15 cellular contexts compared by ENCODE assay signal in genomic region chr6:30227763-30228487, GRCh38. TPM values are rescaled to one million over a fixed set of nuclear protein-coding genes. Genes with fewer than 3 reads are reported as not detected.
A peak's percentile ranks its signal among the peaks of the same experiment; 100 is the strongest.
DNase-seq lines count a peak whose midpoint lies in the region; ATAC-seq, FAIRE-seq and TF ChIP-seq lines count a peak whose summit lies in the region.
"Had no signal": no experiment of that assay in that cellular context is flagged by ENCODE, and none has a peak within 500 bp of the region (broad histone marks: within the 10 kb centered on the region; RNA-seq: fewer than 3 reads in every experiment).

No MANE protein-coding gene starts in this region.

- peaks cover 11% of the 10 kb centered on the region for H3K4me1 ChIP-seq in HepG2 (ENCODE audit: insufficient read depth, low read length)
- H3K4me1 ChIP-seq in right lobe of liver = no peaks in the 10 kb centered on the region
- H3K4me1 ChIP-seq in thyroid gland = no peaks in the 10 kb centered on the region
- H3K4me1 ChIP-seq: tibial nerve had no signal

- TF ChIP-seq POLR2A in HepG2 (IDR thresholded peaks at IDR 0.05; ENCODE audit: insufficient read depth in 1 of 2, low read depth in 2 of 2, low read length in 2 of 2) (no peak), right lobe of liver (IDR thresholded peaks at IDR 0.05) (no peak), thyroid gland (IDR thresholded peaks at IDR 0.05) (no peak)

- TF ChIP-seq EP300 in HepG2 (IDR thresholded peaks at IDR 0.05; ENCODE audit: low read depth in 2 of 2, low read length in 2 of 2) (no peak), HepG2 (CRISPR knock-in tag; IDR thresholded peaks at IDR 0.05; ENCODE audit: borderline replicate concordance) (no peak)

- DNase-seq in HepG2 (ENCODE audit: low spot score) (no peak), right lobe of liver (no peak), HFFc6 (no peak), 8988T (no peak), thyroid gland (no peak)
- no peak for DNase-seq in activated naive CD4-positive, alpha-beta T cell treated with anti-CD3 and anti-CD28 coated beads, Interleukin-2, amount 50 U/mL, for 72 hours (ENCODE audit: low spot score in 2 of 2)
- DNase-seq: amygdala; central memory CD4-positive, alpha-beta T cell; NCI-H2029 treated with DMSO at 0.1 percent for 48 hours; NCI-H510A had no signal

- peaks cover 11% of the 10 kb centered on the region for H3K9me3 Mint-ChIP-seq in HFFc6
- peaks cover 4 to 19% of the 10 kb centered on the region in 2 donors for H3K9me3 Mint-ChIP-seq in activated naive CD4-positive, alpha-beta T cell treated with anti-CD3 and anti-CD28 coated beads, Interleukin-2, amount 50 U/mL, for 72 hours
- H3K9me3 Mint-ChIP-seq in stimulated activated memory B cell treated with anti-CD40 and anti-IgM and Interleukin-4, amounts not matched to agents 10 μg/mL and 1 μg/mL and 100 μg/mL, for 72 hours = peaks cover 10% of the 10 kb centered on the region

- H3K36me3 Mint-ChIP-seq in HFFc6 (ENCODE audit: low read depth) = peaks cover 8% of the 10 kb centered on the region
- peaks cover 5 to 8% of the 10 kb centered on the region in 2 donors for H3K36me3 Mint-ChIP-seq in activated naive CD4-positive, alpha-beta T cell treated with anti-CD3 and anti-CD28 coated beads, Interleukin-2, amount 50 U/mL, for 72 hours
- peaks cover 7% of the 10 kb centered on the region for H3K36me3 Mint-ChIP-seq in stimulated activated memory B cell treated with anti-CD40 and anti-IgM and Interleukin-4, amounts not matched to agents 10 μg/mL and 1 μg/mL and 100 μg/mL, for 72 hours
- H3K36me3 Mint-ChIP-seq: neural progenitor cell had no signal

- H3K27ac ChIP-seq in HepG2 (ENCODE audit: extremely low read length, insufficient read depth, low read length) (no peak overlapping the region), right lobe of liver (no peak overlapping the region), thyroid gland (no peak overlapping the region)
- H3K27ac ChIP-seq: hepatocyte, neural progenitor cell, tibial nerve had no signal

- H2AFZ ChIP-seq in HepG2 (ENCODE audit: low read length) = peak overlapping the region; percentile 93
- H2AFZ ChIP-seq: hepatocyte, neural progenitor cell had no signal

- ATAC-seq in HepG2 (peak; percentile 58), right lobe of liver (no peak), GM19455 (IDR thresholded peaks at IDR 0.05; ENCODE audit: unreplicated experiment) (no peak)
- ATAC-seq in activated naive CD4-positive, alpha-beta T cell treated with anti-CD3 and anti-CD28 coated beads, Interleukin-2, amount 50 U/mL, for 72 hours = peak; percentile 95 to 96
- ATAC-seq in stimulated activated memory B cell treated with anti-CD40 and anti-IgM and Interleukin-4, amounts not matched to agents 10 μg/mL and 1 μg/mL and 100 μg/mL, for 72 hours = peak; percentile 84

- H3K4me3 ChIP-seq in HepG2 (replicated peaks in 1 of 3; ENCODE audit: insufficient read depth in 1 of 3, low read depth in 2 of 3, low read length in 3 of 3) (peak overlapping the region; percentile 39 to 52 (median 45)), right lobe of liver (no peak overlapping the region), thyroid gland (replicated peaks in 1 of 3) (no peak overlapping the region)
- H3K4me3 ChIP-seq: hepatocyte, neural progenitor cell, tibial nerve had no signal

- POLR2A ChIA-PET in HepG2 (lab: Yijun Ruan, JAX) = interaction anchor here (1.4 to 1.8 kb wide), 5 partner anchors 8 to 31 kb away, joined by 3 to 8 read pairs (median 6); partner anchors contain the start of gene TRIM26

- peaks cover 28% of the 10 kb centered on the region for H3K27me3 Mint-ChIP-seq in HFFc6 (ENCODE audit: insufficient read depth)
- peaks cover 15% of the 10 kb centered on the region for H3K27me3 Mint-ChIP-seq in stimulated activated memory B cell treated with anti-CD40 and anti-IgM and Interleukin-4, amounts not matched to agents 10 μg/mL and 1 μg/mL and 100 μg/mL, for 72 hours

- no peak overlapping the region for H3K9ac ChIP-seq in HepG2 (ENCODE audit: insufficient read depth, low read depth, low read length)
- H3K9ac ChIP-seq: neural progenitor cell had no signal

- H3K4me1 Mint-ChIP-seq in HFFc6 (ENCODE audit: low read depth) = peaks cover 6% of the 10 kb centered on the region; the same call in 1 of the 2 replicates
- peaks cover 5% of the 10 kb centered on the region for H3K4me1 Mint-ChIP-seq in stimulated activated memory B cell treated with anti-CD40 and anti-IgM and Interleukin-4, amounts not matched to agents 10 μg/mL and 1 μg/mL and 100 μg/mL, for 72 hours
- H3K4me1 Mint-ChIP-seq: neural progenitor cell had no signal

- H3K9me3 ChIP-seq in HepG2 (ENCODE audit: low read length) (peaks cover 10% of the 10 kb centered on the region), right lobe of liver (no peaks in the 10 kb centered on the region), thyroid gland (no peaks in the 10 kb centered on the region)

- H3K36me3 ChIP-seq in HepG2 (replicated peaks in 1 of 2; ENCODE audit: control insufficient read depth in 1 of 2, insufficient read depth in 2 of 2, low read length in 2 of 2) (no peaks in the 10 kb centered on the region), right lobe of liver (no peaks in the 10 kb centered on the region), thyroid gland (no peaks in the 10 kb centered on the region)
- H3K36me3 ChIP-seq: neural progenitor cell, tibial nerve had no signal

- in situ Hi-C loops in HepG2 (cut with HindIII; ENCODE audit: extremely low pct_ligation_motif_present, low pct_unique_long_range_greater_than_20kb) = no loop called here

- BruUV-seq in HepG2 (replicated peaks; lab: Mats Ljungman, UMichigan) = no TSS peak

- CTCF ChIA-PET in HepG2 (lab: Yijun Ruan, JAX; ENCODE audit: low intra/inter-chr PET ratio, low total read pairs) = no interaction called here

- TF ChIP-seq CTCF in HepG2 (CRISPR knock-in tag; IDR thresholded peaks at IDR 0.05) (no peak), right lobe of liver (IDR thresholded peaks at IDR 0.05) (no peak), HFFc6 (IDR thresholded peaks at IDR 0.05) (no peak), thyroid gland (IDR thresholded peaks at IDR 0.05) (no peak)

- H3K4me3 Mint-ChIP-seq in HFFc6 = peak overlapping the region; percentile 33; the same call in 1 of the 2 replicates
- H3K4me3 Mint-ChIP-seq in stimulated activated memory B cell treated with anti-CD40 and anti-IgM and Interleukin-4, amounts not matched to agents 10 μg/mL and 1 μg/mL and 100 μg/mL, for 72 hours = no peak overlapping the region
- H3K4me3 Mint-ChIP-seq: neural progenitor cell had no signal

- H3K27me3 ChIP-seq in HepG2 (ENCODE audit: control insufficient read depth in 1 of 2, insufficient read depth in 2 of 2, low read length in 2 of 2) (0 out of 5 replicates have a peak, but pooled peaks cover 0 to 6% of the 10 kb centered on the region in 2 experiments), right lobe of liver (no peaks in the 10 kb centered on the region), thyroid gland (no peaks in the 10 kb centered on the region)
- H3K27me3 ChIP-seq: hepatocyte, tibial nerve had no signal

- H3K4me2 ChIP-seq in HepG2 (ENCODE audit: low read depth, low read length) = peak overlapping the region; percentile 73
- H3K4me2 ChIP-seq: hepatocyte, neural progenitor cell had no signal

- no peak for TF ChIP-seq RAD21 in HepG2 (CRISPR knock-in tag; IDR thresholded peaks at IDR 0.05)

- WGBS in HepG2 (ENCODE audit: low lambda C conversion rate) = 29% methylated on average over 6 of the region's 6 CpGs
- 77% methylated on average over 6 of the region's 6 CpGs for WGBS in right lobe of liver (ENCODE audit: insufficient coverage, low coverage, low lambda C conversion rate, missing lambda C conversion rate)
- 78 to 80% methylated on average over 6 of the region's 6 CpGs for WGBS in thyroid gland, 2 donors

- no peaks in the 10 kb centered on the region for H3K79me2 ChIP-seq in HepG2 (ENCODE audit: insufficient read depth, low read length)
- H3K79me2 ChIP-seq: hepatocyte had no signal

- H3K27ac Mint-ChIP-seq in HFFc6 = no peak overlapping the region
- H3K27ac Mint-ChIP-seq in activated naive CD4-positive, alpha-beta T cell treated with anti-CD3 and anti-CD28 coated beads, Interleukin-2, amount 50 U/mL, for 72 hours = peak overlapping the region; percentile 24 to 78
- H3K27ac Mint-ChIP-seq in stimulated activated memory B cell treated with anti-CD40 and anti-IgM and Interleukin-4, amounts not matched to agents 10 μg/mL and 1 μg/mL and 100 μg/mL, for 72 hours = peak overlapping the region; percentile 65
- H3K27ac Mint-ChIP-seq: neural progenitor cell had no signal

- no peak for FAIRE-seq in HepG2 (lab: Jason Lieb, UNC)

- intact Hi-C loops in HepG2 (cut with micrococcal nuclease; ENCODE audit: unreplicated experiment) (no loop called here), right lobe of liver (cut with DNase I) (loop anchor here in 1 of 2 donors (10.0 kb wide), 1 partner anchor 167 kb away; no protein-coding TSS in a partner anchor), thyroid gland (cut with DNase I) (no loop called here)

- H4K20me1 ChIP-seq in HepG2 (ENCODE audit: insufficient read depth, low read length) = no peaks in the 10 kb centered on the region

RNA-seq across cellular contexts. Expression of gene TRIM26, which starts 14.7 kb away (rescaled TPM):
- total RNA-seq in HepG2 (2016; rRNA removed; fragmentation: Illumina TruSeq; extraction: Trizol) (38.7 and 46.2 TPM in 2 replicates), right lobe of liver (10 to 100 TPM; 28.8 to 47.5 (median 38.9) TPM), thyroid gland (10 to 100 TPM; 52.9 to 72.2 (median 62.4) TPM)
- 9.6 and 10.3 TPM in 2 replicates for total RNA-seq in HepG2 (2016; cell fraction: cytosol; rRNA removed; fragmentation: Illumina TruSeq; extraction: Trizol; ENCODE audit: low read depth)
- total RNA-seq in HepG2 (2016; cell fraction: insoluble cytoplasmic fraction; rRNA removed; fragmentation: Illumina TruSeq; extraction: Trizol) = 37.1 and 41.8 TPM in 2 replicates
- total RNA-seq in HepG2 (2016; cell fraction: membrane; rRNA removed; fragmentation: Illumina TruSeq; extraction: Trizol) = 26.1 and 27.6 TPM in 2 replicates
- total RNA-seq in HepG2 (2016; cell fraction: nucleus; rRNA removed; fragmentation: Illumina TruSeq; extraction: Trizol) = 24.8 and 31.3 TPM in 2 replicates
- 27.1 and 28.1 TPM in 2 replicates for polyA plus RNA-seq in HepG2 (2011; rRNA removed)
- polyA plus RNA-seq in HepG2 (2011; cell fraction: cytosol; rRNA removed) = 21.8 and 22.0 TPM in 2 replicates
- 35.8 and 38.4 TPM in 2 replicates for polyA plus RNA-seq in HepG2 (2011; cell fraction: nucleus; rRNA removed)
- 25.7 and 28.0 TPM in 2 replicates for polyA plus RNA-seq in HepG2 (2012)
- polyA plus RNA-seq in HepG2 (2016; cell fraction: cytosol; fragmentation: Illumina TruSeq; extraction: Trizol; ENCODE audit: low read depth) = 4.6 and 5.3 TPM in 2 replicates
- polyA plus RNA-seq in HepG2 (2016; cell fraction: insoluble cytoplasmic fraction; fragmentation: Illumina TruSeq; extraction: Trizol; ENCODE audit: low read depth) = 44.5 and 52.1 TPM in 2 replicates
- 13.3 and 13.6 TPM in 2 replicates for polyA plus RNA-seq in HepG2 (2016; cell fraction: membrane; fragmentation: Illumina TruSeq; extraction: Trizol; ENCODE audit: low read depth)
- 60.9 and 65.2 TPM in 2 replicates for polyA plus RNA-seq in HepG2 (2016; cell fraction: nucleus; fragmentation: Illumina TruSeq; extraction: Trizol; ENCODE audit: insufficient read depth, low read depth)
- 37.4 and 51.8 TPM in 2 replicates for polyA minus RNA-seq in HepG2 (2011; rRNA and poly(A)+ RNA removed; ENCODE audit: low replicate concordance)
- polyA minus RNA-seq in HepG2 (2011; cell fraction: cytosol; rRNA and poly(A)+ RNA removed) = 14.8 and 19.4 TPM in 2 replicates
- 23.9 and 26.0 TPM in 2 replicates for polyA minus RNA-seq in HepG2 (2011; cell fraction: nucleus; rRNA and poly(A)+ RNA removed)
- total RNA-seq in HFFc6 (2021; fragmentation: NEBNext Ultra II Directional; extraction: Animal tissue kit (Norgen Biotek cat#: 25700)) = 10 to 100 TPM; 29.4 to 34.4 (median 32.2) TPM
- 10 to 100 TPM; 41.3 to 43.0 TPM for total RNA-seq in activated naive CD4-positive, alpha-beta T cell treated with anti-CD3 and anti-CD28 coated beads, Interleukin-2, amount 50 U/mL, for 72 hours

Comparison
In these comparisons a context has a peak if more than half of its experiments do, and no peak if none do; other contexts are left out.
1. ATAC-seq: peak in HepG2 (single experiment), activated naive CD4-positive, alpha-beta T cell treated with anti-CD3 and anti-CD28 coated beads, Interleukin-2, amount 50 U/mL, for 72 hours (2 of 2) and stimulated activated memory B cell treated with anti-CD40 and anti-IgM and Interleukin-4, amounts not matched to agents 10 μg/mL and 1 μg/mL and 100 μg/mL, for 72 hours (single experiment); none in right lobe of liver (0 of 4) and GM19455 (single experiment).
2. H3K4me3 ChIP-seq: peak in HepG2 (3 of 3); none in right lobe of liver (0 of 3) and thyroid gland (0 of 3).